ENCODE assay signal across 1 cellular context in genomic region chr2:73291461-73292315, GRCh38.
TF ChIP-seq lines count a peak whose summit lies in the region.

No MANE protein-coding gene starts in this region.

TF ChIP-seq in GM12878, 131 proteins besides CTCF, POLR2A, EP300 and RAD21:
- TF ChIP-seq ZNF207 (IDR thresholded peaks at IDR 0.05; ENCODE audit: borderline replicate concordance) (no peak), HDAC6 (IDR thresholded peaks at IDR 0.05; ENCODE audit: unreplicated experiment) (peak; percentile 25), BHLHE40 (IDR thresholded peaks at IDR 0.05; ENCODE audit: borderline replicate concordance in 1 of 2, low read depth in 2 of 2, low read length in 1 of 2) (peak in 1 of 2 experiments; percentile 4; a peak in 1 of 4 replicates), ZNF687 (IDR thresholded peaks at IDR 0.05) (no peak), CUX1 (IDR thresholded peaks at IDR 0.05; ENCODE audit: insufficient replicate concordance, low read depth, low read length) (no peak)
